In genomic region chr12:131347732-131348131, GRCh38 we compare ENCODE assay signal across 2 cellular contexts.
TF ChIP-seq lines count a peak whose summit lies in the region.

No MANE protein-coding gene starts in this region.

TF ChIP-seq in HepG2, 621 proteins besides CTCF, POLR2A, EP300 and RAD21 (continued from another document):
- TF ChIP-seq HNRNPK (IDR thresholded peaks at IDR 0.05; ENCODE audit: low read depth, low read length, poor library complexity, severe bottlenecking), result no peak
- TF ChIP-seq, protein P1, sequence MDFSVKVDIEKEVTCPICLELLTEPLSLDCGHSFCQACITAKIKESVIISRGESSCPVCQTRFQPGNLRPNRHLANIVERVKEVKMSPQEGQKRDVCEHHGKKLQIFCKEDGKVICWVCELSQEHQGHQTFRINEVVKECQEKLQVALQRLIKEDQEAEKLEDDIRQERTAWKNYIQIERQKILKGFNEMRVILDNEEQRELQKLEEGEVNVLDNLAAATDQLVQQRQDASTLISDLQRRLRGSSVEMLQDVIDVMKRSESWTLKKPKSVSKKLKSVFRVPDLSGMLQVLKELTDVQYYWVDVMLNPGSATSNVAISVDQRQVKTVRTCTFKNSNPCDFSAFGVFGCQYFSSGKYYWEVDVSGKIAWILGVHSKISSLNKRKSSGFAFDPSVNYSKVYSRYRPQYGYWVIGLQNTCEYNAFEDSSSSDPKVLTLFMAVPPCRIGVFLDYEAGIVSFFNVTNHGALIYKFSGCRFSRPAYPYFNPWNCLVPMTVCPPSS (IDR thresholded peaks at IDR 0.05), result 0 out of 2 replicates have a peak, but pooled peaks have one; percentile 38
- no peak for TF ChIP-seq DDIT3 (CRISPR knock-in tag; IDR thresholded peaks at IDR 0.05)

TF ChIP-seq in K562, 482 proteins besides CTCF, POLR2A, EP300 and RAD21 (continued from another document):
- TF ChIP-seq, protein P2, sequence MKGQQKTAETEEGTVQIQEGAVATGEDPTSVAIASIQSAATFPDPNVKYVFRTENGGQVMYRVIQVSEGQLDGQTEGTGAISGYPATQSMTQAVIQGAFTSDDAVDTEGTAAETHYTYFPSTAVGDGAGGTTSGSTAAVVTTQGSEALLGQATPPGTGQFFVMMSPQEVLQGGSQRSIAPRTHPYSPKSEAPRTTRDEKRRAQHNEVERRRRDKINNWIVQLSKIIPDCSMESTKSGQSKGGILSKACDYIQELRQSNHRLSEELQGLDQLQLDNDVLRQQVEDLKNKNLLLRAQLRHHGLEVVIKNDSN (CRISPR knock-in tag; IDR thresholded peaks at IDR 0.05), result peak; percentile 4; the same call in 1 of the 2 replicates
- TF ChIP-seq ADNP (tag; IDR thresholded peaks at IDR 0.05) (no peak), LCOR (CRISPR knock-in tag; IDR thresholded peaks at IDR 0.05) (no peak), KDM1A (IDR thresholded peaks at IDR 0.05) (peak in 1 of 2 experiments; percentile 78; a peak in 1 of 4 replicates), NCOR1 (IDR thresholded peaks at IDR 0.05) (no peak), PRDM10 (IDR thresholded peaks at IDR 0.05; ENCODE audit: partially characterized antibody) (no peak)
